Comparison of ENCODE assay signal across 19 cellular contexts in genomic region chr12:84891106-84891838, GRCh38. TPM values are rescaled to one million over a fixed set of nuclear protein-coding genes. Genes with fewer than 3 reads are reported as not detected.
"Had no signal": no experiment of that assay in that cellular context is flagged by ENCODE, and none has a peak within 500 bp of the region (broad histone marks: within the 10 kb centered on the region; RNA-seq: fewer than 3 reads in every experiment).

No MANE protein-coding gene starts in this region.

- H3K9me3 ChIP-seq: pancreas, upper lobe of left lung had no signal

- H3K4me1 Mint-ChIP-seq: activated B cell treated with CpG ODN at 0.5 μM for 24 hours; naive B cell; neural progenitor cell; stimulated activated naive CD8-positive, alpha-beta T cell treated with anti-CD3 and anti-CD28 coated beads, Interleukin-15, amount 100 ng/mL, for 72 hours had no signal

- DNase-seq: activated B cell treated with CpG ODN at 0.5 μM for 24 hours; activated CD4-positive, alpha-beta T cell treated with anti-CD3 and anti-CD28 coated beads for 48 hours; activated CD8-positive, alpha-beta T cell treated with anti-CD3 and anti-CD28 coated beads for 36 hours; activated gamma-delta T cell treated with Interleukin-2 at 50 U/mL for 16 hours; activated T-cell treated with anti-CD3 and anti-CD28 coated beads, Interleukin-2, amount 50 U/mL, for 4 hours; anterior cingulate cortex; islet precursor cell; mammary epithelial cell; naive B cell; pancreas; stimulated activated CD4-positive, alpha-beta T cell treated with anti-CD3 and anti-CD28 coated beads, Interleukin-1b, Interleukin-23, amount 100 ng/mL, for 48 hours; stimulated activated naive CD8-positive, alpha-beta T cell treated with anti-CD3 and anti-CD28 coated beads, Interleukin-15, amount 100 ng/mL, for 72 hours; upper lobe of left lung had no signal

- H3K36me3 Mint-ChIP-seq: activated naive CD8-positive, alpha-beta T cell; naive B cell had no signal

- H3K9ac ChIP-seq: neural progenitor cell had no signal

- H3K36me3 ChIP-seq: neural progenitor cell, pancreas, upper lobe of left lung had no signal

- H3K4me3 ChIP-seq: neural progenitor cell, pancreas, upper lobe of left lung had no signal

- H3K27ac Mint-ChIP-seq: activated B cell treated with CpG ODN at 0.5 μM for 24 hours; activated CD8-positive, alpha-beta T cell treated with anti-CD3 and anti-CD28 coated beads for 36 hours; activated naive CD8-positive, alpha-beta T cell; naive B cell; neural progenitor cell; stimulated activated naive CD8-positive, alpha-beta T cell treated with anti-CD3 and anti-CD28 coated beads, Interleukin-15, amount 100 ng/mL, for 72 hours; T-helper 2 cell treated with Interferon-gamma antibody and Interleukin-4, amounts not matched to agents 5 μg/mL and 100 μg/mL, for 36 hours had no signal

- ATAC-seq: activated CD8-positive, alpha-beta T cell treated with anti-CD3 and anti-CD28 coated beads for 36 hours; activated T-cell treated with anti-CD3 and anti-CD28 coated beads, Interleukin-2, amount 50 U/mL, for 4 hours; esophagus mucosa; left lobe of liver; pancreas; stimulated activated naive CD8-positive, alpha-beta T cell treated with anti-CD3 and anti-CD28 coated beads, Interleukin-15, amount 100 ng/mL, for 72 hours had no signal

- H3K27me3 Mint-ChIP-seq: activated B cell treated with CpG ODN at 0.5 μM for 24 hours; activated CD8-positive, alpha-beta T cell treated with anti-CD3 and anti-CD28 coated beads for 36 hours; activated naive CD8-positive, alpha-beta T cell; stimulated activated naive CD8-positive, alpha-beta T cell treated with anti-CD3 and anti-CD28 coated beads, Interleukin-15, amount 100 ng/mL, for 72 hours had no signal

- H3K4me3 Mint-ChIP-seq: activated B cell treated with CpG ODN at 0.5 μM for 24 hours; activated CD8-positive, alpha-beta T cell treated with anti-CD3 and anti-CD28 coated beads for 36 hours; activated naive CD8-positive, alpha-beta T cell; activated T-cell treated with anti-CD3 and anti-CD28 coated beads, Interleukin-2, amount 50 U/mL, for 4 hours; naive B cell; neural progenitor cell; stimulated activated naive CD8-positive, alpha-beta T cell treated with anti-CD3 and anti-CD28 coated beads, Interleukin-15, amount 100 ng/mL, for 72 hours; T-helper 2 cell treated with Interferon-gamma antibody and Interleukin-4, amounts not matched to agents 5 μg/mL and 100 μg/mL, for 36 hours had no signal

- H3K4me1 ChIP-seq: neural progenitor cell, pancreas, upper lobe of left lung had no signal

- H3K27ac ChIP-seq: neural progenitor cell, pancreas, upper lobe of left lung had no signal

- H3K27me3 ChIP-seq: neural progenitor cell, upper lobe of left lung had no signal

- H2AFZ ChIP-seq: neural progenitor cell had no signal

- H3K9me3 Mint-ChIP-seq: activated B cell treated with CpG ODN at 0.5 μM for 24 hours; activated CD8-positive, alpha-beta T cell treated with anti-CD3 and anti-CD28 coated beads for 36 hours; activated T-cell treated with anti-CD3 and anti-CD28 coated beads, Interleukin-2, amount 50 U/mL, for 4 hours; neural progenitor cell; stimulated activated naive CD8-positive, alpha-beta T cell treated with anti-CD3 and anti-CD28 coated beads, Interleukin-15, amount 100 ng/mL, for 72 hours; T-helper 2 cell treated with Interferon-gamma antibody and Interleukin-4, amounts not matched to agents 5 μg/mL and 100 μg/mL, for 36 hours had no signal

- H3K4me2 ChIP-seq: neural progenitor cell had no signal

RNA-seq across cellular contexts. Expression of gene SLC6A15, which starts 21.3 kb away (rescaled TPM):
- total RNA-seq: activated B cell treated with CpG ODN at 0.5 μM for 24 hours; activated CD8-positive, alpha-beta T cell treated with anti-CD3 and anti-CD28 coated beads for 36 hours; mononuclear cell; pancreas had no signal
